Comparison of ENCODE assay signal across 19 cellular contexts in the genomic region with DNA sequence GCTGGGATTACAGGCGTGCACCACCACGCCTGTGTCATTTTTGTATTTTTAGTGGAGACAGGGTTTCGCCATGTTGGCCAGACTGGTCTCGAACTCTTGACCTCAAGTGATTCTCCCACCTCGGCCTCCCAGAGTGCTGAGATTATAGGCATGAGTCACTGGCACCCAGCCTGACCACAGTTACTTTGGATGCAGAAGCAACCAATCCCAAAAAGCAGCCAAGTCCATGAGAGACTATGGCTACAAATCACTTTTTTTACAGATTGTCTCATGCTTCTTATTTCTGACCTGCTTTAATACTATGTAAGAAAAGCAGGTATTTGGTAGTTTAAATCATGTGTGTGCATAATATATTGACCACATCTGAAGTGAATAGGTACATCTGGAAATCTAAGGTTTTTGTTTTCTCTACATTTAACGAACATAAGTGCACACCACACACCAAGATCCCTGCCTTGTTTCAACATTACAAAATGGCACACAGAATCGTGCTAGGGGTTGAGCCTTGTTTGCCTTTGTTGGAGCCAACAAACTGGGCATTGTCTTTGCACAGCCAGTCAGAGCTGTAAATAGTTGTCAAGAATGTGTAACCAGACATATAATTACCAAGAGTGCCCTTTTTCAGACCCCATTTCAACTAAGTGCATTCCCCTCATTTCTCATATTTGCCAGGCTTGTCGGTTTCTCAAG. TPM values are rescaled to one million over a fixed set of nuclear protein-coding genes. Genes with fewer than 3 reads are reported as not detected.
DNase-seq lines count a peak whose midpoint lies in the region; ATAC-seq, FAIRE-seq and TF ChIP-seq lines count a peak whose summit lies in the region.
"Had no signal": no experiment of that assay in that cellular context is flagged by ENCODE, and none has a peak within 500 bp of the region (broad histone marks: within the 10 kb centered on the region; RNA-seq: fewer than 3 reads in every experiment).

No MANE protein-coding gene starts in this region.

- H4K20me1 ChIP-seq in K562 (replicated peaks; ENCODE audit: control insufficient read depth, insufficient read depth, low read length) (no peaks in the 10 kb centered on the region), PC-9 (ENCODE audit: insufficient read depth) (no peaks in the 10 kb centered on the region)

- H3K79me1 ChIP-seq in mesenchymal stem cell (replicated peaks; ENCODE audit: low read length, poor library complexity, severe bottlenecking): no peaks in the 10 kb centered on the region

- H2BK12ac ChIP-seq in mesenchymal stem cell (ENCODE audit: low read length in 2 of 2): no peak overlapping the region

- no peak for TF ChIP-seq CTCF in K562 (IDR thresholded peaks at IDR 0.05 in 2 of 3, conservative IDR thresholded peaks at IDR 0.05 in 1 of 3; ENCODE audit: insufficient read depth in 2 of 3, low read depth in 1 of 3, low read length in 3 of 3)
- TF ChIP-seq CTCF in PC-9 (conservative IDR thresholded peaks at IDR 0.05): no peak

- H3K9me3 ChIP-seq in K562 (replicated peaks; ENCODE audit: control insufficient read depth, insufficient read depth, low read depth, low read length) (0 out of 2 replicates have a peak, but pooled peaks cover 2% of the 10 kb centered on the region), mesenchymal stem cell (ENCODE audit: control insufficient read depth, low read length) (peaks cover 5% of the 10 kb centered on the region), PC-9 (ENCODE audit: insufficient read depth, low read depth) (0 out of 2 replicates have a peak, but pooled peaks cover 8% of the 10 kb centered on the region)
- H3K9me3 ChIP-seq: ascending aorta, vagina had no signal

- H3K27me3 ChIP-seq in K562 (ENCODE audit: control insufficient read depth in 2 of 2, insufficient read depth in 2 of 2, low read length in 2 of 2): no peaks in the 10 kb centered on the region
- H3K27me3 ChIP-seq in mesenchymal stem cell (ENCODE audit: control insufficient read depth in 1 of 2, insufficient read depth in 1 of 2, low read length in 2 of 2): peaks cover 0 to 3% of the 10 kb centered on the region in 2 experiments
- no peaks in the 10 kb centered on the region for H3K27me3 ChIP-seq in PC-9 (ENCODE audit: insufficient read depth, low read depth)
- H3K27me3 ChIP-seq: ascending aorta, vagina had no signal

- H2BK120ac ChIP-seq in mesenchymal stem cell (ENCODE audit: low read depth, low read length): no peak overlapping the region

- no peaks in the 10 kb centered on the region for H3K9me2 ChIP-seq in PC-9 (ENCODE audit: insufficient read depth)

- intact Hi-C loops in K562 (cut with micrococcal nuclease): no loop called here
- intact Hi-C loops in PC-9 (cut with micrococcal nuclease; ENCODE audit: unreplicated experiment): no loop called here

- no peak overlapping the region for H3K23ac ChIP-seq in mesenchymal stem cell (ENCODE audit: low read length in 2 of 2)

- no peak overlapping the region for H3K4ac ChIP-seq in mesenchymal stem cell (ENCODE audit: low read depth in 1 of 2, low read length in 2 of 2)

- 28% methylated on average over 8 of the region's 8 CpGs for WGBS in K562 (ENCODE audit: insufficient coverage, low coverage, missing lambda C conversion rate)
- WGBS in mesenchymal stem cell: 75% methylated on average over 7 of the region's 8 CpGs

- H2AFZ ChIP-seq in K562 (ENCODE audit: low read depth, low read length) (no peak overlapping the region), mesenchymal stem cell (ENCODE audit: low read depth, low read length) (no peak overlapping the region), PC-9 (no peak overlapping the region)

- H3K18ac ChIP-seq in mesenchymal stem cell (ENCODE audit: low read depth in 1 of 2, low read length in 2 of 2): no peak overlapping the region

- ATAC-seq in K562: peak; percentile 49
- no peak for ATAC-seq in HG02763 (IDR thresholded peaks at IDR 0.05; ENCODE audit: unreplicated experiment)
- ATAC-seq in GM18520 (IDR thresholded peaks at IDR 0.05; ENCODE audit: unreplicated experiment): no peak
- ATAC-seq: activated T-cell treated with anti-CD3 and anti-CD28 coated beads, Interleukin-2, amount 50 U/mL, for 72 hours; stimulated activated memory B cell treated with anti-CD40 and anti-IgM and Interleukin-4, amounts not matched to agents 10 μg/mL and 1 μg/mL and 100 μg/mL, for 72 hours had no signal

- no TSS peak for BruUV-seq in K562 (replicated peaks; lab: Mats Ljungman, UMichigan)
- BruUV-seq in PC-9 (replicated peaks; lab: Mats Ljungman, UMichigan): no TSS peak

- no peaks in the 10 kb centered on the region for H3F3A ChIP-seq in PC-9 (ENCODE audit: insufficient read depth, low read depth)

- no peak overlapping the region for H4K91ac ChIP-seq in mesenchymal stem cell (ENCODE audit: low read length)

- H4K8ac ChIP-seq in mesenchymal stem cell (ENCODE audit: low read length): no peak overlapping the region

- H3K4me2 ChIP-seq in K562 (ENCODE audit: insufficient read depth, low read length) (no peak overlapping the region), mesenchymal stem cell (ENCODE audit: low read length, poor library complexity, severe bottlenecking) (no peak overlapping the region), PC-9 (no peak overlapping the region)

- POLR2A ChIA-PET in K562 (lab: Yijun Ruan, JAX) (no interaction called here), PC-9 (lab: Charles Lee; ENCODE audit: unreplicated experiment) (no interaction called here)

- in situ Hi-C loops in K562 (cut with MboI): no loop called here

- H3K4me1 ChIP-seq in K562 (replicated peaks in 1 of 2; ENCODE audit: control insufficient read depth in 2 of 2, insufficient read depth in 2 of 2, low read length in 2 of 2): peaks cover 3% of the 10 kb centered on the region in 2 experiments; a peak in 2 of 5 replicates
- H3K4me1 ChIP-seq in mesenchymal stem cell (ENCODE audit: control insufficient read depth, insufficient read depth, low read depth, low read length): no peaks in the 10 kb centered on the region
- peaks cover 7% of the 10 kb centered on the region; the same call in 1 of the 2 replicates for H3K4me1 ChIP-seq in PC-9 (replicated peaks; ENCODE audit: insufficient read depth)
- H3K4me1 ChIP-seq: ascending aorta, vagina had no signal

- H3K9ac ChIP-seq in K562 (ENCODE audit: insufficient read depth in 1 of 2, low read depth in 2 of 2, low read length in 2 of 2) (no peak overlapping the region), mesenchymal stem cell (ENCODE audit: low read length) (no peak overlapping the region)

- no peak overlapping the region for H2BK15ac ChIP-seq in mesenchymal stem cell (ENCODE audit: low read depth, poor library complexity, severe bottlenecking)

- no peak overlapping the region for H3K14ac ChIP-seq in mesenchymal stem cell (ENCODE audit: low read length in 2 of 2)

- FAIRE-seq in K562 (lab: Jason Lieb, UNC): peak; percentile 40
- FAIRE-seq: keratinocyte had no signal

- H3K4me3 ChIP-seq in K562: no peak overlapping the region
- H3K4me3 ChIP-seq in mesenchymal stem cell (ENCODE audit: insufficient read depth in 1 of 2, low read depth in 1 of 2, low read length in 2 of 2): no peak overlapping the region
- H3K4me3 ChIP-seq in PC-9: no peak overlapping the region
- H3K4me3 ChIP-seq: ascending aorta, vagina had no signal

- DNase-seq in AG20443 (ENCODE audit: low spot score): peak; percentile 48
- peak; percentile 68 for DNase-seq in HT1080 (ENCODE audit: low read depth)
- no peak for DNase-seq in K562 (ENCODE audit: extremely low read depth in 1 of 4, low spot score in 3 of 4)
- DNase-seq in mesenchymal stem cell: peak; percentile 58
- DNase-seq in occipital lobe (lab: John Stamatoyannopoulos, UW): no peak
- no peak for DNase-seq in PC-9
- DNase-seq: activated CD4-positive, alpha-beta T cell treated with anti-CD3 and anti-CD28 coated beads, Interleukin-2, amount 50 U/mL, for 1 hour; activated T-cell treated with anti-CD3 and anti-CD28 coated beads, Interleukin-2, amount 50 U/mL, for 72 hours; effector CD8-positive, alpha-beta T cell; H9; NCI-H446; stimulated activated CD4-positive, alpha-beta T cell treated with anti-CD3 and anti-CD28 coated beads, Interleukin-4, amount 100 ng/mL, for 4 hours had no signal

- no peak for TF ChIP-seq EP300 in K562 (IDR thresholded peaks at IDR 0.05; ENCODE audit: low read length)

- no peak for TF ChIP-seq RAD21 in K562 (CRISPR knock-in tag; conservative IDR thresholded peaks at IDR 0.05 in 1 of 2, IDR thresholded peaks at IDR 0.05 in 1 of 2)

- no peak overlapping the region for H2AK5ac ChIP-seq in mesenchymal stem cell (ENCODE audit: low read length, severe bottlenecking)

- no peak for TF ChIP-seq POLR2A in K562 (conservative IDR thresholded peaks at IDR 0.05)

- H3K9me1 ChIP-seq in K562 (ENCODE audit: control insufficient read depth, insufficient read depth, low read length): no peaks in the 10 kb centered on the region

- H2BK5ac ChIP-seq in mesenchymal stem cell (ENCODE audit: low read depth, low read length, poor library complexity, severe bottlenecking): no peak overlapping the region

- H3K36me3 ChIP-seq in K562 (ENCODE audit: control insufficient read depth, insufficient read depth, low read length) (no peaks in the 10 kb centered on the region), mesenchymal stem cell (ENCODE audit: control insufficient read depth in 1 of 2, insufficient read depth in 2 of 2, low read depth in 1 of 2, low read length in 2 of 2) (no peaks in the 10 kb centered on the region), PC-9 (ENCODE audit: low read depth) (no peaks in the 10 kb centered on the region)
- H3K36me3 ChIP-seq: ascending aorta, vagina had no signal

- H3K27ac ChIP-seq in K562 (ENCODE audit: extremely low read depth, low read depth, low read length) (no peak overlapping the region), mesenchymal stem cell (ENCODE audit: low read length, poor library complexity, severe bottlenecking) (no peak overlapping the region), PC-9 (no peak overlapping the region)
- H3K27ac ChIP-seq: ascending aorta, RWPE1, vagina had no signal

- H3K79me2 ChIP-seq in K562 (ENCODE audit: control insufficient read depth, insufficient read depth, low read length) (no peaks in the 10 kb centered on the region), PC-9 (ENCODE audit: low read depth) (no peaks in the 10 kb centered on the region)

- CTCF ChIA-PET in K562 (lab: Yijun Ruan, JAX; ENCODE audit: low intra/inter-chr PET ratio): no interaction called here
- CTCF ChIA-PET in PC-9 (lab: Charles Lee): no interaction called here

RNA-seq across cellular contexts. Expression of a gene that starts 18.3 kb away (rescaled TPM):
- 139 and 181 TPM in 2 replicates for total RNA-seq in HT1080 (2014; rRNA removed; shearing (Covaris generic))
- 198 and 261 TPM in 2 replicates for polyA plus RNA-seq in HT1080 (2015; cell fraction: cytosol; rRNA removed)
- polyA plus RNA-seq in HT1080 (2015; cell fraction: nucleus; rRNA removed): 374 and 380 TPM in 2 replicates
- total RNA-seq in K562 (2011; cell fraction: chromatin; rRNA removed; ENCODE audit: low replicate concordance): 111 and 172 TPM in 2 replicates
- total RNA-seq in K562 (2011; cell fraction: nucleolus; rRNA removed): 52.4 and 63.6 TPM in 2 replicates
- total RNA-seq in K562 (2011; cell fraction: nucleoplasm; rRNA removed): 100 and 133 TPM in 2 replicates
- total RNA-seq in K562 (2014; rRNA removed) (48.8 and 50.2 TPM in 2 replicates), K562 (2014; rRNA removed; fragmentation: Illumina TruSeq; extraction: Trizol) (45.7 and 49.1 TPM in 2 replicates), K562 (2015; rRNA removed; fragmentation: Illumina TruSeq; extraction: Trizol) (51.4 and 58.4 TPM in 2 replicates), K562 (2021) (64.1 and 72.8 TPM in 2 replicates), occipital lobe (165 TPM), PC-9 (2021) (100 and 129 TPM in 2 replicates)
- polyA plus RNA-seq in K562 (2011; rRNA removed) (42.4 and 51.4 TPM in 2 replicates), K562 (2014; fragmentation: Illumina TruSeq; extraction: Trizol) (68.8 and 76.4 TPM in 2 replicates), K562 (2014; fragmentation: Nextera tagmentation; extraction: Ambion mirVana) (1 to 10 TPM; 7.6 to 7.8 TPM), K562 (2014; rRNA removed) (44.5 and 50.6 TPM in 2 replicates)
- 26.1 and 28.9 TPM in 2 replicates for polyA plus RNA-seq in K562 (2011; cell fraction: cytosol; rRNA removed)
- 96.3 and 105 TPM in 2 replicates for polyA plus RNA-seq in K562 (2011; cell fraction: nucleus; rRNA removed)
- polyA plus RNA-seq in K562 (2012): 42.4 and 73.8 TPM in 2 replicates
- polyA minus RNA-seq in K562 (2011; rRNA and poly(A)+ RNA removed): 93.2 and 93.9 TPM in 2 replicates
- polyA minus RNA-seq in K562 (2011; cell fraction: cytosol; rRNA and poly(A)+ RNA removed): 37.0 and 44.3 TPM in 2 replicates
- polyA minus RNA-seq in K562 (2011; cell fraction: nucleus; rRNA and poly(A)+ RNA removed): 83.3 and 132 TPM in 2 replicates
- 135 TPM for polyA plus RNA-seq in mesenchymal stem cell (2013, experiment 1 of 2)
- polyA plus RNA-seq in mesenchymal stem cell (2013, experiment 2 of 2): 130 TPM

Comparison
In these comparisons a context has a peak if more than half of its experiments do, and no peak if none do; other contexts are left out.
1. DNase-seq: peak in AG20443 (single experiment), HT1080 (single experiment) and mesenchymal stem cell (single experiment); none in K562 (0 of 4), occipital lobe (single experiment) and PC-9 (0 of 2).